ENCODE assay signal across 14 cellular contexts in genomic region chr5:83101514-83101913, GRCh38. TPM values are rescaled to one million over a fixed set of nuclear protein-coding genes. Genes with fewer than 3 reads are reported as not detected.
DNase-seq lines count a peak whose midpoint lies in the region; TF ChIP-seq lines count a peak whose summit lies in the region.
"Had no signal": no experiment of that assay in that cellular context is flagged by ENCODE, and none has a peak within 500 bp of the region (broad histone marks: within the 10 kb centered on the region; RNA-seq: fewer than 3 reads in every experiment).

No MANE protein-coding gene starts in this region.

- peaks cover 14% of the 10 kb centered on the region for H3K4me1 ChIP-seq in mammary epithelial cell (ENCODE audit: insufficient read depth, low read length)
- H3K4me1 ChIP-seq in breast epithelium, result no peaks in the 10 kb centered on the region
- H3K4me1 ChIP-seq in smooth muscle cell (ENCODE audit: low read depth), result peaks cover 51% of the 10 kb centered on the region

- dilution Hi-C loops in mammary epithelial cell (cut with HindIII; ENCODE audit: low sequenced_read_pairs), result no loop called here

- no peaks in the 10 kb centered on the region for H3K79me2 ChIP-seq in mammary epithelial cell (ENCODE audit: insufficient read depth, low read length)
- peaks cover 66% of the 10 kb centered on the region for H3K79me2 ChIP-seq in smooth muscle cell (ENCODE audit: low read depth)

- no peak overlapping the region for H3K27ac ChIP-seq in mammary epithelial cell (ENCODE audit: insufficient read depth, low read depth, low read length)
- no peak overlapping the region for H3K27ac ChIP-seq in breast epithelium
- H3K27ac ChIP-seq in smooth muscle cell (ENCODE audit: low read depth), result peak overlapping the region; percentile 97
- H3K27ac ChIP-seq: PC-9 had no signal

- peak overlapping the region; percentile 4 for H3K4me2 ChIP-seq in mammary epithelial cell (ENCODE audit: insufficient read depth, low read depth, low read length)
- H3K4me2 ChIP-seq in smooth muscle cell, result peak overlapping the region; percentile 81
- H3K4me2 ChIP-seq: GM23338, PC-9 had no signal

- no TSS peak for BruUV-seq in mammary epithelial cell (replicated peaks; lab: Mats Ljungman, UMichigan)

- H2AFZ ChIP-seq in mammary epithelial cell (ENCODE audit: low read depth, low read length) (peak overlapping the region; percentile 3), smooth muscle cell (ENCODE audit: low read depth) (no peak overlapping the region)
- H2AFZ ChIP-seq: GM23338, PC-9 had no signal

- CTCF ChIA-PET in mammary epithelial cell (lab: Charles Lee; ENCODE audit: low non-redundant PET), result no interaction called here

- H3K4me3 ChIP-seq in mammary epithelial cell (replicated peaks in 1 of 3; ENCODE audit: insufficient read depth in 1 of 3, low read depth in 2 of 3, low read length in 3 of 3), result no peak overlapping the region
- no peak overlapping the region for H3K4me3 ChIP-seq in breast epithelium
- no peak overlapping the region for H3K4me3 ChIP-seq in epithelial cell of esophagus (ENCODE audit: low read length)
- H3K4me3 ChIP-seq in smooth muscle cell, result no peak overlapping the region
- H3K4me3 ChIP-seq: GM23338, PC-9 had no signal

- intact Hi-C loops in mammary epithelial cell (cut with micrococcal nuclease) (no loop called here), breast epithelium (cut with DNase I; ENCODE audit: low total_unique reads) (no loop called here)

- TF ChIP-seq POLR2A in breast epithelium (IDR thresholded peaks at IDR 0.05), result no peak

- in situ Hi-C loops in mammary epithelial cell (cut with MboI; ENCODE audit: low sequenced_read_pairs in 2 of 2), result no loop called here

- H4K20me1 ChIP-seq in mammary epithelial cell (ENCODE audit: insufficient read depth, low read length) (no peaks in the 10 kb centered on the region), smooth muscle cell (ENCODE audit: low read depth) (no peaks in the 10 kb centered on the region)

- no peak for TF ChIP-seq CTCF in mammary epithelial cell (conservative IDR thresholded peaks at IDR 0.05 in 1 of 2, IDR thresholded peaks at IDR 0.05 in 1 of 2; ENCODE audit: extremely low read depth in 1 of 2, insufficient read depth in 1 of 2, low read depth in 1 of 2, low read length in 2 of 2)
- no peak for TF ChIP-seq CTCF in breast epithelium (IDR thresholded peaks at IDR 0.05)
- no peak for TF ChIP-seq CTCF in epithelial cell of esophagus (IDR thresholded peaks at IDR 0.05; ENCODE audit: insufficient read depth, low read depth, low read length, missing control alignments)
- TF ChIP-seq CTCF in smooth muscle cell (IDR thresholded peaks at IDR 0.05; ENCODE audit: borderline replicate concordance, insufficient read depth, poor library complexity, severe bottlenecking), result no peak

- H3K27me3 ChIP-seq in mammary epithelial cell (ENCODE audit: insufficient read depth, low read length) (no peaks in the 10 kb centered on the region), breast epithelium (no peaks in the 10 kb centered on the region), smooth muscle cell (ENCODE audit: low read depth) (no peaks in the 10 kb centered on the region)

- peaks cover 2% of the 10 kb centered on the region for H3K36me3 ChIP-seq in mammary epithelial cell (ENCODE audit: insufficient read depth, low read length)
- H3K36me3 ChIP-seq in breast epithelium, result no peaks in the 10 kb centered on the region
- no peaks in the 10 kb centered on the region for H3K36me3 ChIP-seq in smooth muscle cell (ENCODE audit: low read depth)

- peaks cover 29% of the 10 kb centered on the region for H3F3A ChIP-seq in smooth muscle cell (ENCODE audit: low read depth)

- no peaks in the 10 kb centered on the region for H3K9me3 ChIP-seq in mammary epithelial cell (replicated peaks; ENCODE audit: insufficient read depth, low read length)
- no peaks in the 10 kb centered on the region for H3K9me3 ChIP-seq in breast epithelium
- H3K9me3 ChIP-seq in smooth muscle cell (replicated peaks; ENCODE audit: low read depth), result no peaks in the 10 kb centered on the region

- H3K9ac ChIP-seq in mammary epithelial cell (ENCODE audit: insufficient read depth, low read length), result no peak overlapping the region
- peak overlapping the region; percentile 29 for H3K9ac ChIP-seq in smooth muscle cell (ENCODE audit: low read depth)

- WGBS in mammary epithelial cell (ENCODE audit: low coverage, missing lambda C conversion rate), result 79% methylated on average over 1 of the region's 1 CpG
- 41% methylated on average over 1 of the region's 1 CpG for WGBS in smooth muscle cell (ENCODE audit: low lambda C conversion rate)

- DNase-seq in mammary epithelial cell (peak; percentile 44), breast epithelium (ENCODE audit: low spot score in 2 of 2) (no peak), HPDE6-E6E7 (ENCODE audit: extremely low spot score) (peak; percentile 12), epithelial cell of esophagus (ENCODE audit: low read depth) (peak; percentile 76), smooth muscle cell (lab: John Stamatoyannopoulos, UW; ENCODE audit: unreplicated experiment) (no peak), retina (no peak)
- no peak for DNase-seq in activated CD4-positive, alpha-beta T cell treated with anti-CD3 and anti-CD28 coated beads, Interleukin-2, amount 50 U/mL, for 4 hours
- DNase-seq: DMS 273 treated with DMSO at 0.1 percent for 48 hours, NCI-H1417 treated with DMSO at 0.1 percent for 48 hours, NCI-H187 treated with DMSO at 0.1 percent for 48 hours, NCI-H2171, NCI-H526, PC-9 had no signal

RNA-seq across cellular contexts. Expression of gene XRCC4, which starts 24.2 kb away (rescaled TPM):
- 1 to 10 TPM; 6.3 to 8.3 TPM for total RNA-seq in mammary epithelial cell
- 4.1 TPM for polyA plus RNA-seq in mammary epithelial cell
- not detected for polyA minus RNA-seq in mammary epithelial cell
- 10 to 100 TPM in 2 of 3 donors, 1 to 10 TPM in 1; 8.8 to 10.8 (median 10.4) TPM for total RNA-seq in breast epithelium
- 110 and 145 TPM in 2 replicates for total RNA-seq in smooth muscle cell
- polyA plus RNA-seq in smooth muscle cell, result 55.7 and 98.1 TPM in 2 replicates

RNA-seq across cellular contexts. Expression of gene TMEM167A, which starts 24.3 kb away (rescaled TPM):
- total RNA-seq in mammary epithelial cell (10 to 100 TPM; 49.8 to 88.5 TPM), breast epithelium (10 to 100 TPM; 42.4 to 58.9 (median 53.4) TPM), smooth muscle cell (236 and 262 TPM in 2 replicates)
- polyA plus RNA-seq in mammary epithelial cell (23.6 TPM), smooth muscle cell (195 and 248 TPM in 2 replicates)
- polyA minus RNA-seq in mammary epithelial cell, result 9.3 TPM

Comparison
In these comparisons a context has a peak if more than half of its experiments do, and no peak if none do; other contexts are left out.
1. DNase-seq: peak in mammary epithelial cell (single experiment), HPDE6-E6E7 (single experiment) and epithelial cell of esophagus (single experiment); none in breast epithelium (0 of 2), smooth muscle cell (single experiment), retina (single experiment) and activated CD4-positive, alpha-beta T cell treated with anti-CD3 and anti-CD28 coated beads, Interleukin-2, amount 50 U/mL, for 4 hours (0 of 2).